1 cellular context compared by ENCODE assay signal in the genomic region with DNA sequence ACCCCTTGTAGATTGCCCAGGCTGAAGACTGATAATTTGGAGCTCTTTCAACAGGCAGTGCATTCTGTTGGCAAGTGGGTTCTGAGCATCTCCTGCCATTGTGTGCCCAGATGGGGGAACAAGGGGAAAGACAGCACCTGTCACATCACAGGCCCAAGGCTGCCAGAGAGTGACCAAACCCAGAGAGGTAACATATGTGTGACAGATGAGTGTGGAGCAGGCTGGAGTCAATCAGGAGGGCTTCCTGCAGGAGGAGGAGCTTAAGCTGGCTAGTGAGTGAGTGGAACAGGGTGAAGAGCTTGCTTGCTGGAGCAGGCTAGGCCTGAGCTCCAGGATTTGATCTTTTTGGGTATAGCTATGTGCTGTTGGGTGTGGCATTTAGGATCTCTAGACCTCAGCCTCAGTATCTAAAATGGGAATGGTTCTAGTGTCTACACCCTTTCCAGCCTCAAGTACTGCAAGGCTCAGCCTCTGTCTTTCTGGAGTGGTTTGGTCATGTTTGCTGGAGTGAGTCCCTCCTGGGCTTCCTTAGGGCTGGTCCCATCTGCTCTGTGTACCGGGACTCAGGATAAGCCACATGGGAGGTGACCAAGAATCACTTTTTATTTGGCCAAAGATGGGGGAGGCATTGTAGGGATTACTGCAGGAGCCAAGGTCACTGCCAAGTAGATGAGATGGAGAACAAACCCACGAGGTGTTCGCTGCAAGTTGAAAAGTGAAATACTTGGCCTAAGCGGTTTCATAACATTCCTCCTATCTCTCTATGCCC.
TF ChIP-seq lines count a peak whose summit lies in the region.

No MANE protein-coding gene starts in this region.

TF ChIP-seq in IMR-90, 13 proteins besides CTCF, POLR2A, EP300 and RAD21:
- TF ChIP-seq FOS (IDR thresholded peaks at IDR 0.05; ENCODE audit: low read depth, low read length) (no peak), NFE2L2 (IDR thresholded peaks at IDR 0.05; ENCODE audit: low read depth, low read length) (no peak), RCOR1 (IDR thresholded peaks at IDR 0.05; ENCODE audit: insufficient replicate concordance, low read length) (no peak), MXI1 (IDR thresholded peaks at IDR 0.05; ENCODE audit: borderline replicate concordance, low read depth, low read length) (no peak), CEBPB (IDR thresholded peaks at IDR 0.05; ENCODE audit: low read depth, low read length) (no peak), USF2 (IDR thresholded peaks at IDR 0.05; ENCODE audit: low read depth, low read length) (no peak), MAFK (IDR thresholded peaks at IDR 0.05; ENCODE audit: low read depth, low read length) (no peak), SMC3 (IDR thresholded peaks at IDR 0.05; ENCODE audit: low read depth, low read length) (no peak), MAZ (IDR thresholded peaks at IDR 0.05; ENCODE audit: borderline replicate concordance, low read depth, low read length) (no peak), BHLHE40 (IDR thresholded peaks at IDR 0.05; ENCODE audit: low read depth, low read length) (no peak), RFX5 (IDR thresholded peaks at IDR 0.05; ENCODE audit: low read depth, low read length) (no peak), CHD1 (IDR thresholded peaks at IDR 0.05; ENCODE audit: low read depth, low read length) (no peak)
- TF ChIP-seq, protein P1, sequence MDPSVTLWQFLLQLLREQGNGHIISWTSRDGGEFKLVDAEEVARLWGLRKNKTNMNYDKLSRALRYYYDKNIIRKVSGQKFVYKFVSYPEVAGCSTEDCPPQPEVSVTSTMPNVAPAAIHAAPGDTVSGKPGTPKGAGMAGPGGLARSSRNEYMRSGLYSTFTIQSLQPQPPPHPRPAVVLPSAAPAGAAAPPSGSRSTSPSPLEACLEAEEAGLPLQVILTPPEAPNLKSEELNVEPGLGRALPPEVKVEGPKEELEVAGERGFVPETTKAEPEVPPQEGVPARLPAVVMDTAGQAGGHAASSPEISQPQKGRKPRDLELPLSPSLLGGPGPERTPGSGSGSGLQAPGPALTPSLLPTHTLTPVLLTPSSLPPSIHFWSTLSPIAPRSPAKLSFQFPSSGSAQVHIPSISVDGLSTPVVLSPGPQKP (IDR thresholded peaks at IDR 0.05; ENCODE audit: borderline replicate concordance, low read depth, low read length), result no peak
TF ChIP-seq in IMR-90: peak in this region for 0.
